ENCODE assay signal across 10 cellular contexts in the genomic region with DNA sequence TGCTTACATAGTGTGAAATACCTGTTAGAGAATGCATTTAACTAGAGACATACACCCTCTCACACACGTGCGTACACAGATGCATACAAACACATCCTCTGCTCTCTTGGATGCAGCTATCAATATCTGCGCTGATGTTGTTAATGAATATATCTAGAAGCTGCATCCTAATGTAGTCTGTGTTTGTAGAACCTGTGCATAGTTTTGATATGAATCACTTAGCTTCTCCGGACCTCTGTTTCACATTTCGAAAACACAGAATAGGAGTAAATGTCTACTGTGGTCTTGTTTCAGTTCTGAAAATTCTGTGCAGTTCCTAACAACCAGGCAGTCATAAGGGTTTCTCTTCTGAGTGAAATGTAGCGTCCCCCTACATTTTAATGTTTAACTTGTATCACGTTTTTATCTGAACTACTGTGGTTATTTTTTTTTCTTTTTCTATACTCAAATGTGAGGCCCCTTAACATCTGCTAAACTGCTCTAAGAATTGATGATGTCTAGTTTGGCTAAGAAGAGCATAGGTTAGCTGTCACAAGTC.
DNase-seq lines count a peak whose midpoint lies in the region; ATAC-seq and TF ChIP-seq lines count a peak whose summit lies in the region.
"Had no signal": no experiment of that assay in that cellular context is flagged by ENCODE, and none has a peak within 500 bp of the region (broad histone marks: within the 10 kb centered on the region; RNA-seq: fewer than 3 reads in every experiment).

No MANE protein-coding gene starts in this region.

- H2BK120ac ChIP-seq in H9 (ENCODE audit: low read depth, low read length, poor library complexity, severe bottlenecking), result no peak overlapping the region

- H3K4me1 ChIP-seq in H9 (ENCODE audit: insufficient read depth, low read length) (peaks cover 3% of the 10 kb centered on the region; the same call in 1 of the 2 replicates), right cardiac atrium (ENCODE audit: control insufficient read depth, insufficient read depth, low read length) (peaks cover 11% of the 10 kb centered on the region), Caco-2 (peaks cover 8% of the 10 kb centered on the region; the same call in 1 of the 2 replicates)

- no peak overlapping the region for H3K4ac ChIP-seq in H9 (ENCODE audit: low read depth, low read length)

- H3K4me3 Mint-ChIP-seq in activated naive CD8-positive, alpha-beta T cell treated with anti-CD3 and anti-CD28 coated beads, Interleukin-2, amount 10 ng/mL, durations not matched to agents 7 days and 5 days, result peak overlapping the region; percentile 35
- H3K4me3 Mint-ChIP-seq in H9 (no peak overlapping the region), Caco-2 (ENCODE audit: unreplicated experiment) (no peak overlapping the region)

- intact Hi-C loops in right cardiac atrium (cut with DNase I), result no loop called here
- intact Hi-C loops in Caco-2 (cut with micrococcal nuclease; ENCODE audit: unreplicated experiment), result no loop called here

- H3K27ac ChIP-seq in H9 (ENCODE audit: insufficient read length, low read depth, low read length) (no peak overlapping the region), right cardiac atrium (ENCODE audit: low read length) (no peak overlapping the region)
- H3K27ac ChIP-seq: right lobe of liver had no signal

- H2AFZ ChIP-seq in H9 (ENCODE audit: low read length), result no peak overlapping the region

- no peaks in the 10 kb centered on the region for H3K9me3 Mint-ChIP-seq in activated naive CD8-positive, alpha-beta T cell treated with anti-CD3 and anti-CD28 coated beads, Interleukin-2, amount 10 ng/mL, durations not matched to agents 7 days and 5 days
- H3K9me3 Mint-ChIP-seq in H9 (no peaks in the 10 kb centered on the region), Caco-2 (ENCODE audit: unreplicated experiment) (no peaks in the 10 kb centered on the region)

- H2BK20ac ChIP-seq in H9 (ENCODE audit: low read depth, low read length, poor library complexity, severe bottlenecking), result no peak overlapping the region

- no peak overlapping the region for H3K4me3 ChIP-seq in right cardiac atrium (ENCODE audit: low read length)
- H3K4me3 ChIP-seq in Caco-2 (ENCODE audit: low read depth, low read length), result no peak overlapping the region
- H3K4me3 ChIP-seq: right lobe of liver had no signal

- H3K36me3 ChIP-seq in Caco-2 (ENCODE audit: control insufficient read depth, insufficient read depth, low read length), result no peaks in the 10 kb centered on the region
- H3K36me3 ChIP-seq: right lobe of liver had no signal

- in situ Hi-C loops in ACHN (cut with HindIII; ENCODE audit: low pct_ligation_motif_present, low pct_unique_long_range_greater_than_20kb, low sequenced_read_pairs), result no loop called here

- H3K56ac ChIP-seq in H9 (ENCODE audit: insufficient read length, low read depth, low read length), result no peak overlapping the region

- POLR2A ChIA-PET in activated naive CD8-positive, alpha-beta T cell treated with anti-CD3 and anti-CD28 coated beads, Interleukin-2, amount 10 ng/mL, durations not matched to agents 7 days and 5 days (lab: Charles Lee), result interaction anchor here (0.9 to 1.0 kb wide), 2 partner anchors 12 to 14 kb away, joined by 3 read pairs; no protein-coding TSS in a partner anchor
- POLR2A ChIA-PET in Caco-2 (lab: Charles Lee), result no interaction called here

- H3T11ph ChIP-seq in H9 (ENCODE audit: low read length), result no peak overlapping the region

- no peak overlapping the region for H2BK5ac ChIP-seq in H9 (ENCODE audit: insufficient read length, low read length)

- no peaks in the 10 kb centered on the region for H3K23me2 ChIP-seq in H9 (ENCODE audit: insufficient read length, low read depth, low read length, poor library complexity, severe bottlenecking)

- no peak overlapping the region for H3K14ac ChIP-seq in H9 (ENCODE audit: insufficient read depth, low read length)

- no peaks in the 10 kb centered on the region for H3K27me3 Mint-ChIP-seq in activated naive CD8-positive, alpha-beta T cell treated with anti-CD3 and anti-CD28 coated beads, Interleukin-2, amount 10 ng/mL, durations not matched to agents 7 days and 5 days
- no peaks in the 10 kb centered on the region; the same call in 1 of the 2 replicates for H3K27me3 Mint-ChIP-seq in H9 (ENCODE audit: low read depth)
- H3K27me3 Mint-ChIP-seq in Caco-2 (ENCODE audit: insufficient read depth, unreplicated experiment), result no peaks in the 10 kb centered on the region

- H3K36me3 Mint-ChIP-seq in activated naive CD8-positive, alpha-beta T cell treated with anti-CD3 and anti-CD28 coated beads, Interleukin-2, amount 10 ng/mL, durations not matched to agents 7 days and 5 days, result peaks cover 2% of the 10 kb centered on the region
- H3K36me3 Mint-ChIP-seq in H9 (ENCODE audit: insufficient read depth in 1 of 3, low read depth in 3 of 3), result no peaks in the 10 kb centered on the region; a peak in 1 of 7 replicates
- no peaks in the 10 kb centered on the region for H3K36me3 Mint-ChIP-seq in Caco-2 (ENCODE audit: insufficient read depth, unreplicated experiment)

- peaks cover 26% of the 10 kb centered on the region for H3K4me1 Mint-ChIP-seq in activated naive CD8-positive, alpha-beta T cell treated with anti-CD3 and anti-CD28 coated beads, Interleukin-2, amount 10 ng/mL, durations not matched to agents 7 days and 5 days
- H3K4me1 Mint-ChIP-seq in H9 (peaks cover 31 to 43% of the 10 kb centered on the region in 2 experiments), Caco-2 (ENCODE audit: low read depth, unreplicated experiment) (peaks cover 17% of the 10 kb centered on the region)

- H3K4me2 ChIP-seq in H9 (ENCODE audit: insufficient read depth, insufficient read length, low read length), result no peak overlapping the region

- no peaks in the 10 kb centered on the region for H3K27me3 ChIP-seq in H9 (ENCODE audit: insufficient read depth, low read length)
- H3K27me3 ChIP-seq in right cardiac atrium (ENCODE audit: control insufficient read depth, insufficient read depth), result no peaks in the 10 kb centered on the region
- H3K27me3 ChIP-seq in Caco-2 (replicated peaks; ENCODE audit: control insufficient read depth, insufficient read depth, low read length), result no peaks in the 10 kb centered on the region
- H3K27me3 ChIP-seq: right lobe of liver had no signal

- H4K8ac ChIP-seq in H9 (replicated peaks; ENCODE audit: insufficient read length, low read depth, low read length), result no peak overlapping the region

- no peak overlapping the region for H4K91ac ChIP-seq in H9 (ENCODE audit: insufficient read length, low read depth, low read length)

- H3K79me1 ChIP-seq in H9 (ENCODE audit: insufficient read depth, low read depth, low read length, poor library complexity, severe bottlenecking), result no peaks in the 10 kb centered on the region

- H2AK5ac ChIP-seq in H9 (ENCODE audit: insufficient read length, low read length), result no peak overlapping the region

- no CpG with 5 or more reads among the region's 7 CpGs for WGBS in H9 (ENCODE audit: extremely low coverage, insufficient read length, low lambda C conversion rate)
- 71% methylated on average over 7 of the region's 7 CpGs for WGBS in right cardiac atrium

- peak; percentile 96 for ATAC-seq in GM19328 (IDR thresholded peaks at IDR 0.05; ENCODE audit: unreplicated experiment)
- ATAC-seq in HG03108 (IDR thresholded peaks at IDR 0.05; ENCODE audit: unreplicated experiment), result peak; percentile 97
- ATAC-seq in activated naive CD8-positive, alpha-beta T cell treated with anti-CD3 and anti-CD28 coated beads, Interleukin-2, amount 10 ng/mL, durations not matched to agents 7 days and 5 days (ENCODE audit: low read depth), result peak; percentile 77
- no peak for ATAC-seq in right cardiac atrium

- no TSS peak for BruUV-seq in Caco-2 (replicated peaks; lab: Mats Ljungman, UMichigan)

- H3K18ac ChIP-seq in H9 (ENCODE audit: insufficient read length, low read depth, low read length), result no peak overlapping the region

- DNase-seq in ACHN (peak; percentile 53), H9 (no peak), right cardiac atrium (no peak), NCI-H187 treated with DMSO at 0.1 percent for 48 hours (lab: John Stamatoyannopoulos, UW) (no peak), Caco-2 (no peak)
- no peak for DNase-seq in activated naive CD8-positive, alpha-beta T cell treated with anti-CD3 and anti-CD28 coated beads, Interleukin-2, amount 10 ng/mL, durations not matched to agents 7 days and 5 days
- DNase-seq: COR-L47, right lobe of liver had no signal

- H3K23ac ChIP-seq in H9 (ENCODE audit: insufficient read length, low read depth, low read length), result no peak overlapping the region

- H3K9ac ChIP-seq in H9 (ENCODE audit: extremely low read depth, insufficient read length, low read length), result no peak overlapping the region

- TF ChIP-seq CTCF in H9 (conservative IDR thresholded peaks at IDR 0.05) (no peak), Caco-2 (IDR thresholded peaks at IDR 0.05; ENCODE audit: insufficient read depth in 1 of 2, low read depth in 1 of 2, low read length in 1 of 2, severe bottlenecking in 1 of 2, unreplicated experiment in 1 of 2) (no peak)

- H3K9me3 ChIP-seq in H9 (ENCODE audit: control insufficient read depth, low read depth, low read length), result no peaks in the 10 kb centered on the region
- H3K9me3 ChIP-seq in right cardiac atrium (ENCODE audit: control insufficient read depth, low read length), result no peaks in the 10 kb centered on the region
- H3K9me3 ChIP-seq in Caco-2, result no peaks in the 10 kb centered on the region
- H3K9me3 ChIP-seq: right lobe of liver had no signal

- no peak overlapping the region for H2BK15ac ChIP-seq in H9 (ENCODE audit: low read depth, low read length)

- no peak overlapping the region for H4K5ac ChIP-seq in H9 (ENCODE audit: insufficient read length, low read depth, low read length)

- CTCF ChIA-PET in Caco-2 (lab: Charles Lee), result no interaction called here

- no peak overlapping the region for H2BK12ac ChIP-seq in H9 (ENCODE audit: insufficient read length, low read depth, low read length)

- no peaks in the 10 kb centered on the region for H3K79me2 ChIP-seq in H9 (ENCODE audit: insufficient read depth, low read length)

- peak overlapping the region; percentile 57 for H3K27ac Mint-ChIP-seq in activated naive CD8-positive, alpha-beta T cell treated with anti-CD3 and anti-CD28 coated beads, Interleukin-2, amount 10 ng/mL, durations not matched to agents 7 days and 5 days
- H3K27ac Mint-ChIP-seq in H9 (no peak overlapping the region; a peak in 1 of 7 replicates), Caco-2 (ENCODE audit: unreplicated experiment) (no peak overlapping the region)

- no peaks in the 10 kb centered on the region for H4K20me1 ChIP-seq in H9 (ENCODE audit: control insufficient read depth, insufficient read depth, insufficient read length)

Comparison
In these comparisons a context has a peak if more than half of its experiments do, and no peak if none do; other contexts are left out.
1. ATAC-seq: peak in GM19328 (single experiment), HG03108 (single experiment) and activated naive CD8-positive, alpha-beta T cell treated with anti-CD3 and anti-CD28 coated beads, Interleukin-2, amount 10 ng/mL, durations not matched to agents 7 days and 5 days (single experiment); none in right cardiac atrium (0 of 2).